ENCODE assay signal across 19 cellular contexts in genomic region chr3:16460273-16460672, GRCh38.
"Had no signal": no experiment of that assay in that cellular context is flagged by ENCODE, and none has a peak within 500 bp of the region (broad histone marks: within the 10 kb centered on the region; RNA-seq: fewer than 3 reads in every experiment).

No MANE protein-coding gene starts in this region.

- H3K4me3 ChIP-seq: esophagus squamous epithelium, hepatocyte, mucosa of descending colon, psoas muscle, spleen, testis, tibial nerve had no signal

- H3K36me3 ChIP-seq: esophagus squamous epithelium, neutrophil, tibial nerve had no signal

- H3K4me2 ChIP-seq: hepatocyte had no signal

- H3K27me3 ChIP-seq: esophagus squamous epithelium, hepatocyte, neutrophil, spleen, testis, tibial nerve had no signal

- H3K9me3 ChIP-seq: esophagus squamous epithelium, mucosa of descending colon, neutrophil, psoas muscle, spleen, testis, tibial nerve had no signal

- H2AFZ ChIP-seq: hepatocyte had no signal

- H3K27ac ChIP-seq: esophagus squamous epithelium, hepatocyte, neutrophil, psoas muscle, testis had no signal

- DNase-seq: esophagus squamous epithelium; foreskin fibroblast; head of caudate nucleus; kidney; left cardiac atrium; left ventricle myocardium superior; mammary epithelial cell; mucosa of descending colon; naive thymus-derived CD8-positive, alpha-beta T cell; psoas muscle; retina; spleen; stimulated activated CD4-positive, alpha-beta T cell treated with anti-CD3 and anti-CD28 coated beads, Interleukin-15, amount 100 ng/mL, for 24 hours; stimulated activated CD4-positive, alpha-beta T cell treated with anti-CD3 and anti-CD28 coated beads, Interleukin-1b, Interleukin-23, amount 100 ng/mL, for 48 hours; stimulated activated CD4-positive, alpha-beta T cell treated with anti-CD3 and anti-CD28 coated beads, Interleukin-4, amount 100 ng/mL, for 24 hours; testis had no signal

- H3K79me2 ChIP-seq: hepatocyte had no signal
